In genomic region chr16:661184-661821, GRCh38 we compare ENCODE assay signal across 8 cellular contexts. TPM values are rescaled to one million over a fixed set of nuclear protein-coding genes. Genes with fewer than 3 reads are reported as not detected.
A peak's percentile ranks its signal among the peaks of the same experiment; 100 is the strongest.
DNase-seq lines count a peak whose midpoint lies in the region; ATAC-seq and TF ChIP-seq lines count a peak whose summit lies in the region.

No MANE protein-coding gene starts in this region.

- in situ Hi-C loops in GM13977 (cut with MboI; ENCODE audit: low pct_unique_long_range_greater_than_20kb, low sequenced_read_pairs, unreplicated experiment): no loop called here

- H3K9ac ChIP-seq in HUES64 (ENCODE audit: low read depth, low read length): peak overlapping the region; percentile 38; the same call in 1 of the 2 replicates

- H3K36me3 ChIP-seq in HUES64 (ENCODE audit: insufficient read depth, low read length) (peaks cover 3% of the 10 kb centered on the region), psoas muscle (ENCODE audit: insufficient read depth in 1 of 2, low read depth in 1 of 2) (no peaks in the 10 kb centered on the region)

- H3K4me3 ChIP-seq in HUES64 (ENCODE audit: low read length) (no peak overlapping the region), dorsolateral prefrontal cortex (peak overlapping the region in 41 of 59 donors; percentile 10 to 64 (median 48)), psoas muscle (peak overlapping the region; percentile 46)

- no peaks in the 10 kb centered on the region for H3K27me3 ChIP-seq in HUES64 (ENCODE audit: insufficient read depth, low read length)
- H3K27me3 ChIP-seq in dorsolateral prefrontal cortex: no peaks in the 10 kb centered on the region
- no peaks in the 10 kb centered on the region for H3K27me3 ChIP-seq in psoas muscle (ENCODE audit: insufficient read depth in 3 of 3, low read length in 2 of 3)

- 81% methylated on average over 35 of the region's 35 CpGs for WGBS in HUES64
- 43 to 62% (median 46%) methylated on average over 33 to 35 of the region's 35 CpGs for WGBS in psoas muscle, 3 donors

- ATAC-seq in GM19035 (IDR thresholded peaks at IDR 0.05; ENCODE audit: unreplicated experiment): peak; percentile 21
- peak; percentile 2 to 7 (median 6) for ATAC-seq in psoas muscle
- no peak for ATAC-seq in HG02759 (IDR thresholded peaks at IDR 0.05; ENCODE audit: unreplicated experiment)

- DNase-seq in dorsolateral prefrontal cortex (no peak), psoas muscle (no peak), GM13977 (ENCODE audit: low spot score) (no peak), epidermal melanocyte (ENCODE audit: insufficient read length, low spot score) (no peak)
- no peak for DNase-seq in effector CD4-positive, alpha-beta T cell

- H3K4me1 ChIP-seq in HUES64 (ENCODE audit: insufficient read depth, low read length): 0 out of 2 replicates have a peak, but pooled peaks cover 3% of the 10 kb centered on the region
- peaks cover 11% of the 10 kb centered on the region for H3K4me1 ChIP-seq in psoas muscle

- intact Hi-C loops in dorsolateral prefrontal cortex (cut with DNase I): no loop called here
- intact Hi-C loops in psoas muscle (cut with DNase I): loop anchor here in 1 of 2 donors (2.0 kb wide), 1 partner anchor 79 kb away; no protein-coding TSS in a partner anchor

- no peak for TF ChIP-seq CTCF in dorsolateral prefrontal cortex (IDR thresholded peaks at IDR 0.05 in 54 of 56, conservative IDR thresholded peaks at IDR 0.05 in 2 of 56; ENCODE audit: low read depth in 1 of 56, partially characterized antibody in 56 of 56)
- no peak for TF ChIP-seq CTCF in psoas muscle (IDR thresholded peaks at IDR 0.05)
- no peak for TF ChIP-seq CTCF in GM13977 (IDR thresholded peaks at IDR 0.05; ENCODE audit: extremely low read depth, insufficient read depth, missing control alignments)

- H3K9me3 ChIP-seq in HUES64 (ENCODE audit: insufficient read depth, low read depth, low read length): no peaks in the 10 kb centered on the region
- H3K9me3 ChIP-seq in psoas muscle: no peaks in the 10 kb centered on the region

- no peak overlapping the region for H3K27ac ChIP-seq in HUES64 (ENCODE audit: low read depth, low read length)
- peak overlapping the region in 40 of 59 donors; percentile 8 to 88 (median 64) for H3K27ac ChIP-seq in dorsolateral prefrontal cortex
- peak overlapping the region; percentile 68 for H3K27ac ChIP-seq in psoas muscle

RNA-seq across cellular contexts. Expression of gene RHOT2, which starts 6.6 kb away (rescaled TPM):
- 96.7 TPM for polyA plus RNA-seq in HUES64 (2013, experiment 1 of 2)
- 84.0 TPM for polyA plus RNA-seq in HUES64 (2013, experiment 2 of 2)
- total RNA-seq in dorsolateral prefrontal cortex (100 to 1,000 TPM in 63 of 120 experiments, 10 to 100 TPM in 57; 69.8 to 145 (median 101) TPM), psoas muscle (10 to 100 TPM; 38.8 to 56.8 (median 48.8) TPM)
- polyA plus RNA-seq in psoas muscle: 10 to 100 TPM; 47.7 to 75.8 (median 52.6) TPM

RNA-seq across cellular contexts. Expression of gene WDR90, which starts 12.1 kb away (rescaled TPM):
- 26.0 TPM for polyA plus RNA-seq in HUES64 (2013, experiment 1 of 2)
- polyA plus RNA-seq in HUES64 (2013, experiment 2 of 2): 19.5 TPM
- total RNA-seq in dorsolateral prefrontal cortex (10 to 100 TPM; 12.5 to 50.4 (median 25.7) TPM), psoas muscle (1 to 10 TPM; 4.0 to 9.6 (median 8.1) TPM)
- 1 to 10 TPM; 5.6 to 9.7 (median 6.4) TPM for polyA plus RNA-seq in psoas muscle

RNA-seq across cellular contexts. Expression of gene RHBDL1, which starts 14.2 kb away (rescaled TPM):
- 0.60 TPM for polyA plus RNA-seq in HUES64 (2013, experiment 1 of 2)
- 1.1 TPM for polyA plus RNA-seq in HUES64 (2013, experiment 2 of 2)
- total RNA-seq in dorsolateral prefrontal cortex (10 to 100 TPM; 10.3 to 39.1 (median 26.5) TPM), psoas muscle (under 1 TPM; 0.13 to 0.42 (median 0.29) TPM)
- under 1 TPM; 0.06 to 0.08 (median 0.08) TPM for polyA plus RNA-seq in psoas muscle

RNA-seq across cellular contexts. Expression of gene STUB1, which starts 18.9 kb away (rescaled TPM):
- polyA plus RNA-seq in HUES64 (2013, experiment 1 of 2): 54.4 TPM
- 55.0 TPM for polyA plus RNA-seq in HUES64 (2013, experiment 2 of 2)
- 100 to 1,000 TPM in 119 of 120 experiments, 10 to 100 TPM in 1; 99.4 to 191 (median 150) TPM for total RNA-seq in dorsolateral prefrontal cortex
- total RNA-seq in psoas muscle: 100 to 1,000 TPM; 108 to 150 (median 115) TPM
- 100 to 1,000 TPM; 127 to 147 (median 134) TPM for polyA plus RNA-seq in psoas muscle

RNA-seq across cellular contexts. Expression of gene MCRIP2, which starts 19.7 kb away (rescaled TPM):
- polyA plus RNA-seq in HUES64 (2013, experiment 1 of 2): 27.1 TPM
- 22.4 TPM for polyA plus RNA-seq in HUES64 (2013, experiment 2 of 2)
- 10 to 100 TPM; 24.1 to 97.3 (median 38.0) TPM for total RNA-seq in dorsolateral prefrontal cortex
- 10 to 100 TPM; 61.6 to 80.2 (median 68.9) TPM for total RNA-seq in psoas muscle
- polyA plus RNA-seq in psoas muscle: 100 to 1,000 TPM in 2 of 3 donors, 10 to 100 TPM in 1; 95.1 to 124 (median 108) TPM

Comparison
In these comparisons a context has a peak if more than half of its experiments do, and no peak if none do; other contexts are left out.
1. RNA of gene RHBDL1, which starts 14.2 kb away (total RNA-seq): 10.3 to 39.1 TPM in dorsolateral prefrontal cortex; 0.13 to 0.42 TPM in psoas muscle; every median in the first group is over 4 times any median in the second.